Comparison of ENCODE assay signal across 8 cellular contexts in the genomic region with DNA sequence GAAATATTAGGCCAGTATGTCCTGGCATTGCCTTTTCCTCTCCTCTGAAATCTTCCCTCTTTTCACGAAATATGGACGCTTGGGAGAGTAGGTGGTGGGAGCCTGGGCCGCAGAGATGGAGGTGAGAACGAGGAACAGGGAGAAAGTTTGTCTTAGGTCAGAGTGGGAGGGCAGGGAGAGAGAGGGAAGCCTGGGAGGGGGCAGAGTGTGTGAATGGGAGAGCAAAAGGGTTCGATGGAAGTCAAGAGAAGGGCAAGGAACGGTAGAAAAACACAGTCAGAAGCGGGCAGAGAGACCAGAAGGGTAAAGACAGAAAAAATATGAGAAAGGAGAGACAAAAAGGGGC. TPM values are rescaled to one million over a fixed set of nuclear protein-coding genes. Genes with fewer than 3 reads are reported as not detected.
DNase-seq lines count a peak whose midpoint lies in the region; ATAC-seq and TF ChIP-seq lines count a peak whose summit lies in the region.

No MANE protein-coding gene starts in this region.

- CTCF ChIA-PET in OCI-LY7 (lab: Charles Lee; ENCODE audit: unreplicated experiment), result no interaction called here

- H3K27me3 ChIP-seq in heart right ventricle, result peaks cover 3 to 69% (median 50%) of the 10 kb centered on the region in 7 donors
- peaks cover 10 to 21% of the 10 kb centered on the region in 2 donors for H3K27me3 ChIP-seq in duodenal mucosa (ENCODE audit: control insufficient read depth in 1 of 2, insufficient read depth in 2 of 2, low read length in 2 of 2)
- peaks cover 4 to 16% of the 10 kb centered on the region in 2 donors for H3K27me3 ChIP-seq in muscle layer of colon (ENCODE audit: control insufficient read depth in 1 of 2, insufficient read depth in 2 of 2, low read length in 2 of 2)

- DNase-seq in heart right ventricle (no peak), left cardiac atrium (no peak), OCI-LY7 (ENCODE audit: low spot score) (no peak), NCI-H1105 treated with DMSO at 0.1 percent for 48 hours (lab: John Stamatoyannopoulos, UW) (no peak)
- DNase-seq in stimulated activated naive CD4-positive, alpha-beta T cell (lab: John Stamatoyannopoulos, UW), result no peak

- H2AFZ ChIP-seq in OCI-LY7 (ENCODE audit: low read length), result no peak overlapping the region

- H3K4me3 ChIP-seq in heart right ventricle (peak overlapping the region in 9 of 10 donors; percentile 42 to 72 (median 63)), duodenal mucosa (ENCODE audit: low read depth in 1 of 2, low read length in 2 of 2) (peak overlapping the region; percentile 46 to 48), muscle layer of colon (ENCODE audit: low read depth in 1 of 2, low read length in 2 of 2) (peak overlapping the region; percentile 29 to 33), urinary bladder (ENCODE audit: low read depth, low read length) (peak overlapping the region; percentile 66), OCI-LY7 (ENCODE audit: low read depth, low read length, poor library complexity, severe bottlenecking) (no peak overlapping the region)

- no peaks in the 10 kb centered on the region for H3K9me3 ChIP-seq in heart right ventricle
- H3K9me3 ChIP-seq in duodenal mucosa (ENCODE audit: control insufficient read depth in 1 of 2, low read length in 2 of 2), result no peaks in the 10 kb centered on the region
- no peaks in the 10 kb centered on the region for H3K9me3 ChIP-seq in muscle layer of colon (ENCODE audit: low read length)
- no peaks in the 10 kb centered on the region for H3K9me3 ChIP-seq in OCI-LY7 (ENCODE audit: low read length)

- no peaks in the 10 kb centered on the region for H4K20me1 ChIP-seq in OCI-LY7 (ENCODE audit: insufficient read depth, low read length)

- BruUV-seq in OCI-LY7 (replicated peaks; lab: Mats Ljungman, UMichigan), result no TSS peak

- H3K4me1 ChIP-seq in heart right ventricle (peaks cover 0 to 32% (median 20%) of the 10 kb centered on the region in 9 donors), duodenal mucosa (ENCODE audit: control insufficient read depth in 1 of 2, insufficient read depth in 2 of 2, low read length in 2 of 2) (no peaks in the 10 kb centered on the region), muscle layer of colon (ENCODE audit: insufficient read depth, low read length) (peaks cover 9% of the 10 kb centered on the region), urinary bladder (ENCODE audit: insufficient read depth) (no peaks in the 10 kb centered on the region), OCI-LY7 (ENCODE audit: insufficient read depth, low read length, poor library complexity, severe bottlenecking) (no peaks in the 10 kb centered on the region)

- intact Hi-C loops in heart right ventricle (cut with DNase I), result loop anchor here in 6 of 10 donors (2.0 to 10.0 kb wide), 7 partner anchors 63 to 259 kb away; no protein-coding TSS in a partner anchor
- intact Hi-C loops in left cardiac atrium (cut with DNase I), result loop anchor here (5.0 to 10.0 kb wide), 2 partner anchors 66 to 211 kb away; no protein-coding TSS in a partner anchor
- intact Hi-C loops in OCI-LY7 (cut with micrococcal nuclease; ENCODE audit: unreplicated experiment), result no loop called here

- 53 to 59% methylated on average over 7 of the region's 7 CpGs for WGBS in heart right ventricle, 2 donors
- WGBS in urinary bladder, result 46% methylated on average over 7 of the region's 7 CpGs

- H3K79me2 ChIP-seq in OCI-LY7 (ENCODE audit: insufficient read depth, low read depth, low read length), result no peaks in the 10 kb centered on the region

- H3K9me2 ChIP-seq in OCI-LY7 (ENCODE audit: insufficient read depth, low read length), result no peaks in the 10 kb centered on the region

- TF ChIP-seq CTCF in heart right ventricle (IDR thresholded peaks at IDR 0.05) (no peak), OCI-LY7 (conservative IDR thresholded peaks at IDR 0.05; ENCODE audit: low read length) (no peak)

- H3K36me3 ChIP-seq in heart right ventricle (no peaks in the 10 kb centered on the region), duodenal mucosa (ENCODE audit: control insufficient read depth in 1 of 2, insufficient read depth in 2 of 2, low read length in 2 of 2) (no peaks in the 10 kb centered on the region), muscle layer of colon (ENCODE audit: insufficient read depth, low read length) (no peaks in the 10 kb centered on the region), urinary bladder (ENCODE audit: insufficient read depth) (no peaks in the 10 kb centered on the region), OCI-LY7 (ENCODE audit: insufficient read depth, low read length) (no peaks in the 10 kb centered on the region)

- H3K4me2 ChIP-seq in OCI-LY7 (ENCODE audit: low read length), result no peak overlapping the region

- peak overlapping the region in 1 of 2 donors; percentile 26 for H3K9ac ChIP-seq in duodenal mucosa (ENCODE audit: low read depth in 1 of 2, low read length in 2 of 2)
- no peak overlapping the region for H3K9ac ChIP-seq in muscle layer of colon (ENCODE audit: low read length)

- H3K27ac ChIP-seq in heart right ventricle (peak overlapping the region in 6 of 10 donors; percentile 45 to 66 (median 62)), duodenal mucosa (ENCODE audit: low read depth, low read length) (peak overlapping the region; percentile 36), muscle layer of colon (ENCODE audit: low read depth, low read length) (no peak overlapping the region), urinary bladder (ENCODE audit: low read depth) (peak overlapping the region; percentile 44), OCI-LY7 (ENCODE audit: low read depth, low read length, poor library complexity, severe bottlenecking) (no peak overlapping the region)

- POLR2A ChIA-PET in OCI-LY7 (lab: Charles Lee), result no interaction called here

- ATAC-seq in heart right ventricle (no peak), left cardiac atrium (no peak)

RNA-seq across cellular contexts. Expression of a gene that starts 1.2 kb away (rescaled TPM):
- total RNA-seq in heart right ventricle (1 to 10 TPM in 1 of 10 donors, under 1 TPM in 9; 0.21 to 1.1 (median 0.53) TPM), left cardiac atrium (1 to 10 TPM; 6.2 to 7.6 TPM), urinary bladder (2.4 TPM), OCI-LY7 (2022) (not detected in 2 replicates)
- polyA plus RNA-seq in heart right ventricle (under 1 TPM; 0.44 to 0.83 TPM), urinary bladder (6.1 TPM)
- total RNA-seq in OCI-LY7 (2014; rRNA removed; shearing (Covaris generic)), result not detected in 2 replicates

Comparison
In these comparisons a context has a peak if more than half of its experiments do, and no peak if none do; other contexts are left out.
1. H3K27ac ChIP-seq: peak in heart right ventricle (6 of 10), duodenal mucosa (single experiment) and urinary bladder (single experiment); none in muscle layer of colon (single experiment) and OCI-LY7 (single experiment).